12 cellular contexts compared by ENCODE assay signal in the genomic region with DNA sequence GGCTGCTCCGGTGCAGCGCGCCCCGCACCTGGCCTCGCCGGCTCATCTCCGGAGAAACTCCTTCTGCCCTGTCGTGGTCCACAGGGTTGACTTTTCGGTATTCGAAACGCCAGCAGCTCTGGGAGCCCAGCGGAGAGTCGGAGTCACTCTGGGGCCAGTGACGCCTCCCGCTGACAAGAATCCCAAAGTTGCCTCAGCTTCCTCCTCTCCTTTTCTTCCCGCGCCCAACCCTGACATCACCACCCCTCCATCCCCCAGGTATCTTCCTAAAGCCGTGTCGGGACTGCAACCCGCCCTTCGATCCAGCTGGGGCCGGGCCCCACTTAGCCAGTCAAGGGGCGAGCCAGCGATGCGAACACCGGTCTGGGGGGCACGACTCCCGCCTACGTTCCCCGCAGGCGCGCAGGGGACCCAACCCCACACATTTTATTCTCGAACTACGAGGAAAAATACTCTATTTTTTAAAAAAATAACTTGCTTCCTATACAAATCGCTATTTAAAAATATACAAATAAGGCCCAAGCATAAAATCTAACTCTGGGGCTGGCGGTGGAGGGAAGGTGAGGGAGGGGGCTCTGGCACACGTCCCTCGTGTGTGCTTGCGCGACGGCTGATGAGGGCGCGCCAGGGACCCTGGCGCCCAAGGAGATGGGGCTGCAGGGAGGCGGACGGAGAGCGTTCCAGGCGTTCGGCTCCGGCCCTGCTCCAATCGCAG. TPM values are rescaled to one million over a fixed set of nuclear protein-coding genes. Genes with fewer than 3 reads are reported as not detected.
DNase-seq lines count a peak whose midpoint lies in the region; ATAC-seq and TF ChIP-seq lines count a peak whose summit lies in the region.
"Had no signal": no experiment of that assay in that cellular context is flagged by ENCODE, and none has a peak within 500 bp of the region (broad histone marks: within the 10 kb centered on the region; RNA-seq: fewer than 3 reads in every experiment).

No MANE protein-coding gene starts in this region.

- no peak overlapping the region for H3K27ac ChIP-seq in A673 (ENCODE audit: low read depth, low read length, poor library complexity, severe bottlenecking)
- no peak overlapping the region for H3K27ac ChIP-seq in KMS-11
- peak overlapping the region in 3 of 4 donors; percentile 32 to 80 (median 60) for H3K27ac ChIP-seq in esophagus squamous epithelium
- no peak overlapping the region for H3K27ac ChIP-seq in osteoblast (ENCODE audit: low read depth, low read length)

- H3K4me3 ChIP-seq in A673 (ENCODE audit: low read depth, low read length, poor library complexity, severe bottlenecking) (peak overlapping the region; percentile 55), KMS-11 (IDR thresholded peaks at IDR 0.05; ENCODE audit: insufficient read depth, low read depth, low read length) (no peak overlapping the region), esophagus squamous epithelium (peak overlapping the region; percentile 44 to 76 (median 63)), osteoblast (ENCODE audit: insufficient read depth, low read length) (no peak overlapping the region)

- H3K27me3 ChIP-seq in A673 (replicated peaks; ENCODE audit: insufficient read depth, low read depth, low read length, poor library complexity) (peaks cover 59% of the 10 kb centered on the region), KMS-11 (ENCODE audit: insufficient read depth, low read depth) (no peaks in the 10 kb centered on the region), esophagus squamous epithelium (peaks cover 0 to 100% (median 2%) of the 10 kb centered on the region in 4 donors), osteoblast (ENCODE audit: insufficient read depth, low read length) (peaks cover 71% of the 10 kb centered on the region)

- peaks cover 71% of the 10 kb centered on the region for H3K27me3 Mint-ChIP-seq in activated naive CD8-positive, alpha-beta T cell treated with anti-CD3 and anti-CD28 coated beads for 36 hours

- TF ChIP-seq CTCF in A673 (conservative IDR thresholded peaks at IDR 0.05; ENCODE audit: low read depth, low read length) (no peak), KMS-11 (conservative IDR thresholded peaks at IDR 0.05; ENCODE audit: low read depth, low read length) (no peak), esophagus squamous epithelium (IDR thresholded peaks at IDR 0.05) (no peak), osteoblast (IDR thresholded peaks at IDR 0.05; ENCODE audit: extremely low read depth, low read depth, low read length) (no peak)

- H3K36me3 ChIP-seq in A673 (ENCODE audit: insufficient read depth, low read length, poor library complexity, severe bottlenecking) (no peaks in the 10 kb centered on the region), KMS-11 (ENCODE audit: insufficient read depth) (no peaks in the 10 kb centered on the region), esophagus squamous epithelium (no peaks in the 10 kb centered on the region), osteoblast (ENCODE audit: insufficient read depth, low read length) (no peaks in the 10 kb centered on the region)

- H4K20me1 ChIP-seq in KMS-11 (ENCODE audit: insufficient read depth) (no peaks in the 10 kb centered on the region), osteoblast (ENCODE audit: insufficient read depth, low read length) (no peaks in the 10 kb centered on the region)

- 47 to 49% methylated on average over 24 to 35 of the region's 51 CpGs for whole genome bisulfite sequencing in esophagus squamous epithelium, 2 donors

- CTCF ChIA-PET in A673 (lab: Charles Lee), result no interaction called here

- intact Hi-C loops in A673 (cut with micrococcal nuclease; ENCODE audit: unreplicated experiment) (no loop called here), esophagus squamous epithelium (cut with DNase I) (no loop called here)

- H3K4me1 ChIP-seq in A673 (ENCODE audit: insufficient read depth, low read length, poor library complexity, severe bottlenecking) (peaks cover 7% of the 10 kb centered on the region), KMS-11 (ENCODE audit: low read depth, poor library complexity, severe bottlenecking) (no peaks in the 10 kb centered on the region), esophagus squamous epithelium (peaks cover 6 to 31% (median 16%) of the 10 kb centered on the region in 3 donors), osteoblast (ENCODE audit: insufficient read depth, low read length) (no peaks in the 10 kb centered on the region)

- POLR2A ChIA-PET in A673 (lab: Charles Lee; ENCODE audit: low non-redundant PET), result no interaction called here

- H3K79me2 ChIP-seq in KMS-11 (ENCODE audit: insufficient read depth, low read depth) (no peaks in the 10 kb centered on the region), osteoblast (ENCODE audit: insufficient read depth, low read length) (no peaks in the 10 kb centered on the region)

- TF ChIP-seq POLR2A in esophagus squamous epithelium (IDR thresholded peaks at IDR 0.05), result no peak

- no peaks in the 10 kb centered on the region for H3K9me3 Mint-ChIP-seq in activated naive CD8-positive, alpha-beta T cell treated with anti-CD3 and anti-CD28 coated beads for 36 hours
- H3K9me3 Mint-ChIP-seq: memory B cell had no signal

- H3K36me3 Mint-ChIP-seq in activated naive CD8-positive, alpha-beta T cell treated with anti-CD3 and anti-CD28 coated beads for 36 hours, result no peaks in the 10 kb centered on the region

- ATAC-seq in HG02885 (IDR thresholded peaks at IDR 0.05; ENCODE audit: poor library complexity, unreplicated experiment), result no peak

- DNase-seq in A673 (ENCODE audit: low spot score), result no peak
- no peak for DNase-seq in esophagus squamous epithelium (lab: John Stamatoyannopoulos, UW)
- peak; percentile 56 for DNase-seq in osteoblast (ENCODE audit: insufficient read length, low spot score, missing footprints)
- no peak for DNase-seq in NCI-H345 (lab: John Stamatoyannopoulos, UW)
- DNase-seq in activated naive CD8-positive, alpha-beta T cell treated with anti-CD3 and anti-CD28 coated beads for 36 hours, result no peak
- DNase-seq in H4 (ENCODE audit: low spot score), result no peak
- DNase-seq: activated CD4-positive, CD25-positive, alpha-beta regulatory T cell; effector CD4-positive, alpha-beta T cell had no signal

- peaks cover 3% of the 10 kb centered on the region for H3K4me1 Mint-ChIP-seq in activated naive CD8-positive, alpha-beta T cell treated with anti-CD3 and anti-CD28 coated beads for 36 hours
- H3K4me1 Mint-ChIP-seq: memory B cell had no signal

- H3K9me3 ChIP-seq in A673 (ENCODE audit: low read depth, low read length, poor library complexity, severe bottlenecking), result no peaks in the 10 kb centered on the region
- no peaks in the 10 kb centered on the region for H3K9me3 ChIP-seq in esophagus squamous epithelium
- H3K9me3 ChIP-seq in osteoblast (ENCODE audit: low read depth, low read length), result no peaks in the 10 kb centered on the region

- no peak overlapping the region for H3K9ac ChIP-seq in KMS-11

- H3K4me2 ChIP-seq in KMS-11 (peak overlapping the region; percentile 51; the same call in 1 of the 2 replicates), osteoblast (ENCODE audit: insufficient read depth, low read length) (no peak overlapping the region)

- H2AFZ ChIP-seq in KMS-11 (ENCODE audit: low read depth) (no peak overlapping the region; the same call in 1 of the 2 replicates), osteoblast (ENCODE audit: low read length) (no peak overlapping the region)

- no peak overlapping the region for H3K4me3 Mint-ChIP-seq in activated naive CD8-positive, alpha-beta T cell treated with anti-CD3 and anti-CD28 coated beads for 36 hours
- H3K4me3 Mint-ChIP-seq: memory B cell had no signal

- BruUV-seq in A673 (replicated peaks; lab: Mats Ljungman, UMichigan), result no TSS peak

- no peak overlapping the region for H3K27ac Mint-ChIP-seq in activated naive CD8-positive, alpha-beta T cell treated with anti-CD3 and anti-CD28 coated beads for 36 hours
- H3K27ac Mint-ChIP-seq: memory B cell had no signal

RNA-seq across cellular contexts. Expression of a gene that starts 2.1 kb away (rescaled TPM):
- not detected in 2 replicates for total RNA-seq in A673 (2021)
- total RNA-seq in esophagus squamous epithelium, result 10 to 100 TPM in 1 of 4 donors, 1 to 10 TPM in 3; 2.8 to 10.0 (median 4.0) TPM
- not detected in 2 replicates for total RNA-seq in osteoblast
- total RNA-seq in activated naive CD8-positive, alpha-beta T cell treated with anti-CD3 and anti-CD28 coated beads for 36 hours, result not detected
- 1.6 and 1.7 TPM in 2 replicates for total RNA-seq in H4 (2014; rRNA removed; shearing (Covaris generic))
- total RNA-seq: posterior vena cava had no signal

Comparison
In these comparisons a context has a peak if more than half of its experiments do, and no peak if none do; other contexts are left out.
1. H3K27ac ChIP-seq: peak in esophagus squamous epithelium (3 of 4); none in A673 (single experiment), KMS-11 (single experiment) and osteoblast (single experiment).
2. H3K4me3 ChIP-seq: peak in A673 (single experiment) and esophagus squamous epithelium (4 of 4); none in KMS-11 (single experiment) and osteoblast (single experiment).